In genomic region chr11:69055598-69056516, GRCh38 we compare ENCODE assay signal across 1 cellular context.
TF ChIP-seq lines count a peak whose summit lies in the region.

No MANE protein-coding gene starts in this region.

TF ChIP-seq in GM12878, 131 proteins besides CTCF, POLR2A, EP300 and RAD21 (continues in another document):
- TF ChIP-seq IRF4 (IDR thresholded peaks at IDR 0.05; ENCODE audit: low read depth, low read length) (peak; percentile 90), ATF3 (IDR thresholded peaks at IDR 0.05; ENCODE audit: borderline replicate concordance, extremely low read depth, low read depth, low read length) (no peak), KAT2A (conservative IDR thresholded peaks at IDR 0.05; ENCODE audit: control insufficient read depth, low read depth, low read length) (no peak), MYC (IDR thresholded peaks at IDR 0.05; ENCODE audit: insufficient read depth, insufficient read length, insufficient replicate concordance, low read length, severe bottlenecking) (peak; percentile 66), HDAC6 (IDR thresholded peaks at IDR 0.05; ENCODE audit: unreplicated experiment) (no peak), NR2C2 (IDR thresholded peaks at IDR 0.05; ENCODE audit: borderline replicate concordance, control insufficient read depth, insufficient read length, low read depth) (no peak), CBX5 (IDR thresholded peaks at IDR 0.05; ENCODE audit: low read depth) (0 out of 2 replicates have a peak, but pooled peaks have one; percentile 56), ZBTB33 (IDR thresholded peaks at IDR 0.05) (no peak), E4F1 (IDR thresholded peaks at IDR 0.05; ENCODE audit: borderline replicate concordance, partially characterized antibody) (no peak), MEF2A (IDR thresholded peaks at IDR 0.05; ENCODE audit: insufficient read depth, low read depth, low read length) (peak; percentile 45; the same call in 1 of the 2 replicates), LARP7 (IDR thresholded peaks at IDR 0.05) (0 out of 2 replicates have a peak, but pooled peaks have one; percentile 64), MEF2B (IDR thresholded peaks at IDR 0.05; ENCODE audit: partially characterized antibody, poor library complexity, severe bottlenecking) (peak; percentile 97), YY1 (IDR thresholded peaks at IDR 0.05; ENCODE audit: low read depth, low read length) (0 out of 2 replicates have a peak, but pooled peaks have one; percentile 13), NKRF (conservative IDR thresholded peaks at IDR 0.05) (0 out of 2 replicates have a peak, but pooled peaks have one; percentile 19), ZNF207 (IDR thresholded peaks at IDR 0.05; ENCODE audit: borderline replicate concordance) (peak; percentile 73), POLR2AphosphoS2 (IDR thresholded peaks at IDR 0.05; ENCODE audit: low read depth, low read length) (no peak), BCL11A (IDR thresholded peaks at IDR 0.05; ENCODE audit: low read depth, low read length) (peak; percentile 96), ASH2L (IDR thresholded peaks at IDR 0.05; ENCODE audit: borderline replicate concordance, low read depth) (peak; percentile 98), NFIC (IDR thresholded peaks at IDR 0.05; ENCODE audit: low read depth, low read length) (peak; percentile 84; the same call in 1 of the 2 replicates), NR2F1 (conservative IDR thresholded peaks at IDR 0.05) (peak; percentile 99), MXI1 (IDR thresholded peaks at IDR 0.05; ENCODE audit: low read depth, low read length) (peak; percentile 54; the same call in 1 of the 2 replicates), EZH2 (IDR thresholded peaks at IDR 0.05; ENCODE audit: borderline replicate concordance, control insufficient read depth, low read depth, low read length) (no peak), FOXK2 (IDR thresholded peaks at IDR 0.05) (no peak), ZSCAN29 (IDR thresholded peaks at IDR 0.05) (0 out of 2 replicates have a peak, but pooled peaks have one; percentile 16), CREM (IDR thresholded peaks at IDR 0.05; ENCODE audit: low read depth) (peak; percentile 73), FOS (IDR thresholded peaks at IDR 0.05; ENCODE audit: borderline replicate concordance, extremely low read depth, insufficient read length) (no peak), ATF2 (IDR thresholded peaks at IDR 0.05; ENCODE audit: low read length) (no peak; the same call in 1 of the 2 replicates), CBX3 (IDR thresholded peaks at IDR 0.05; ENCODE audit: borderline replicate concordance, low read depth) (no peak), RFX5 (IDR thresholded peaks at IDR 0.05; ENCODE audit: low read depth, low read length) (no peak), SMC3 (IDR thresholded peaks at IDR 0.05; ENCODE audit: borderline replicate concordance, low read length) (no peak), KLF5 (IDR thresholded peaks at IDR 0.05; ENCODE audit: partially characterized antibody) (peak; percentile 90), EED (IDR thresholded peaks at IDR 0.05; ENCODE audit: low read depth) (peak; percentile 94), RUNX3 (IDR thresholded peaks at IDR 0.05; ENCODE audit: low read length) (peak; percentile 98), POLR2AphosphoS5 (IDR thresholded peaks at IDR 0.05; ENCODE audit: low read length) (no peak), CUX1 (IDR thresholded peaks at IDR 0.05; ENCODE audit: insufficient replicate concordance, low read depth, low read length) (no peak), EGR1 (IDR thresholded peaks at IDR 0.05; ENCODE audit: borderline replicate concordance in 1 of 2, low read depth in 2 of 2, low read length in 2 of 2) (0 out of 3 replicates have a peak, but pooled peaks of 1 of the 2 experiments have one; percentile 24), RAD51 (IDR thresholded peaks at IDR 0.05) (peak; percentile 78), ZNF24 (IDR thresholded peaks at IDR 0.05) (peak; percentile 71), SMAD5 (IDR thresholded peaks at IDR 0.05; ENCODE audit: low read depth) (no peak), ZNF274 (IDR thresholded peaks at IDR 0.05; ENCODE audit: insufficient read depth, insufficient read length) (no peak), SRF (IDR thresholded peaks at IDR 0.05; ENCODE audit: low read depth in 2 of 2, low read length in 2 of 2) (no peak)
- TF ChIP-seq, protein P1, sequence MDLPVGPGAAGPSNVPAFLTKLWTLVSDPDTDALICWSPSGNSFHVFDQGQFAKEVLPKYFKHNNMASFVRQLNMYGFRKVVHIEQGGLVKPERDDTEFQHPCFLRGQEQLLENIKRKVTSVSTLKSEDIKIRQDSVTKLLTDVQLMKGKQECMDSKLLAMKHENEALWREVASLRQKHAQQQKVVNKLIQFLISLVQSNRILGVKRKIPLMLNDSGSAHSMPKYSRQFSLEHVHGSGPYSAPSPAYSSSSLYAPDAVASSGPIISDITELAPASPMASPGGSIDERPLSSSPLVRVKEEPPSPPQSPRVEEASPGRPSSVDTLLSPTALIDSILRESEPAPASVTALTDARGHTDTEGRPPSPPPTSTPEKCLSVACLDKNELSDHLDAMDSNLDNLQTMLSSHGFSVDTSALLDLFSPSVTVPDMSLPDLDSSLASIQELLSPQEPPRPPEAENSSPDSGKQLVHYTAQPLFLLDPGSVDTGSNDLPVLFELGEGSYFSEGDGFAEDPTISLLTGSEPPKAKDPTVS (IDR thresholded peaks at IDR 0.05; ENCODE audit: low read depth, low read length) = no peak
- TF ChIP-seq, protein P2, sequence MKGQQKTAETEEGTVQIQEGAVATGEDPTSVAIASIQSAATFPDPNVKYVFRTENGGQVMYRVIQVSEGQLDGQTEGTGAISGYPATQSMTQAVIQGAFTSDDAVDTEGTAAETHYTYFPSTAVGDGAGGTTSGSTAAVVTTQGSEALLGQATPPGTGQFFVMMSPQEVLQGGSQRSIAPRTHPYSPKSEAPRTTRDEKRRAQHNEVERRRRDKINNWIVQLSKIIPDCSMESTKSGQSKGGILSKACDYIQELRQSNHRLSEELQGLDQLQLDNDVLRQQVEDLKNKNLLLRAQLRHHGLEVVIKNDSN (IDR thresholded peaks at IDR 0.05; ENCODE audit: borderline replicate concordance, extremely low read length, insufficient read depth, low read depth, low read length) = peak; percentile 73
